In genomic region chr3:121488628-121489027, GRCh38 we compare ENCODE assay signal across 1 cellular context.
TF ChIP-seq lines count a peak whose summit lies in the region.

No MANE protein-coding gene starts in this region.

TF ChIP-seq in WTC11, 78 proteins besides CTCF, POLR2A, EP300 and RAD21 (continued from another document):
- TF ChIP-seq AR (CRISPR knock-in tag; IDR thresholded peaks at IDR 0.05) (no peak), USF2 (CRISPR knock-in tag; IDR thresholded peaks at IDR 0.05) (no peak), NR1H2 (CRISPR knock-in tag; IDR thresholded peaks at IDR 0.05) (no peak), TEAD4 (CRISPR knock-in tag; IDR thresholded peaks at IDR 0.05) (no peak)
- TF ChIP-seq, protein P1, sequence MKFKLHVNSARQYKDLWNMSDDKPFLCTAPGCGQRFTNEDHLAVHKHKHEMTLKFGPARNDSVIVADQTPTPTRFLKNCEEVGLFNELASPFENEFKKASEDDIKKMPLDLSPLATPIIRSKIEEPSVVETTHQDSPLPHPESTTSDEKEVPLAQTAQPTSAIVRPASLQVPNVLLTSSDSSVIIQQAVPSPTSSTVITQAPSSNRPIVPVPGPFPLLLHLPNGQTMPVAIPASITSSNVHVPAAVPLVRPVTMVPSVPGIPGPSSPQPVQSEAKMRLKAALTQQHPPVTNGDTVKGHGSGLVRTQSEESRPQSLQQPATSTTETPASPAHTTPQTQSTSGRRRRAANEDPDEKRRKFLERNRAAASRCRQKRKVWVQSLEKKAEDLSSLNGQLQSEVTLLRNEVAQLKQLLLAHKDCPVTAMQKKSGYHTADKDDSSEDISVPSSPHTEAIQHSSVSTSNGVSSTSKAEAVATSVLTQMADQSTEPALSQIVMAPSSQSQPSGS (CRISPR knock-in tag; IDR thresholded peaks at IDR 0.05; ENCODE audit: borderline replicate concordance, low read depth), result no peak
